Comparison of ENCODE assay signal across 2 cellular contexts in genomic region chr10:80457554-80458262, GRCh38.
TF ChIP-seq lines count a peak whose summit lies in the region.

No MANE protein-coding gene starts in this region.

TF ChIP-seq in A549, 52 proteins besides CTCF, POLR2A, EP300 and RAD21:
- no peak for TF ChIP-seq CEBPB (IDR thresholded peaks at IDR 0.05)
- TF ChIP-seq EHMT2 (IDR thresholded peaks at IDR 0.05; ENCODE audit: low read depth) = no peak
- TF ChIP-seq ZNF302 (CRISPR knock-in tag; IDR thresholded peaks at IDR 0.05) = no peak
- no peak for TF ChIP-seq USF2 (IDR thresholded peaks at IDR 0.05)
- TF ChIP-seq RNF2 (IDR thresholded peaks at IDR 0.05; ENCODE audit: borderline replicate concordance, low read depth) = no peak
- no peak for TF ChIP-seq MAFK (IDR thresholded peaks at IDR 0.05; ENCODE audit: partially characterized antibody)
- TF ChIP-seq HES2 (IDR thresholded peaks at IDR 0.05) = no peak
- TF ChIP-seq GATA3 (IDR thresholded peaks at IDR 0.05; ENCODE audit: borderline replicate concordance) = no peak
- TF ChIP-seq BHLHE40 (IDR thresholded peaks at IDR 0.05; ENCODE audit: low read depth, low read length) = no peak
- no peak for TF ChIP-seq EHF (CRISPR knock-in tag; IDR thresholded peaks at IDR 0.05)
- no peak for TF ChIP-seq TP53 (CRISPR knock-in tag; IDR thresholded peaks at IDR 0.05)
- no peak for TF ChIP-seq NFE2L2 (conservative IDR thresholded peaks at IDR 0.05; ENCODE audit: low read length)
- TF ChIP-seq SREBF2 (IDR thresholded peaks at IDR 0.05) = no peak
- TF ChIP-seq REST (IDR thresholded peaks at IDR 0.05) = no peak
- TF ChIP-seq, protein P1, sequence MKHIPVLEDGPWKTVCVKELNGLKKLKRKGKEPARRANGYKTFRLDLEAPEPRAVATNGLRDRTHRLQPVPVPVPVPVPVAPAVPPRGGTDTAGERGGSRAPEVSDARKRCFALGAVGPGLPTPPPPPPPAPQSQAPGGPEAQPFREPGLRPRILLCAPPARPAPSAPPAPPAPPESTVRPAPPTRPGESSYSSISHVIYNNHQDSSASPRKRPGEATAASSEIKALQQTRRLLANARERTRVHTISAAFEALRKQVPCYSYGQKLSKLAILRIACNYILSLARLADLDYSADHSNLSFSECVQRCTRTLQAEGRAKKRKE (CRISPR knock-in tag; IDR thresholded peaks at IDR 0.05; ENCODE audit: low read depth) = no peak
- TF ChIP-seq HMGXB4 (CRISPR knock-in tag; IDR thresholded peaks at IDR 0.05; ENCODE audit: borderline replicate concordance) = no peak
- TF ChIP-seq BCL3 (IDR thresholded peaks at IDR 0.05) = no peak
- TF ChIP-seq RCOR1 (IDR thresholded peaks at IDR 0.05; ENCODE audit: low read depth, low read length) = no peak
- no peak for TF ChIP-seq ZC3H11A (IDR thresholded peaks at IDR 0.05)
- no peak for TF ChIP-seq HOXA7 (CRISPR knock-in tag; IDR thresholded peaks at IDR 0.05)

TF ChIP-seq in GM12878, 131 proteins besides CTCF, POLR2A, EP300 and RAD21:
- TF ChIP-seq BHLHE40 (IDR thresholded peaks at IDR 0.05; ENCODE audit: borderline replicate concordance in 1 of 2, low read depth in 2 of 2, low read length in 1 of 2) (peak in 1 of 2 experiments; percentile 4; a peak in 1 of 4 replicates), NR2C2 (IDR thresholded peaks at IDR 0.05; ENCODE audit: borderline replicate concordance, control insufficient read depth, insufficient read length, low read depth) (no peak), IKZF1 (conservative IDR thresholded peaks at IDR 0.05) (peak; percentile 28; the same call in 1 of the 2 replicates), TBL1XR1 (IDR thresholded peaks at IDR 0.05; ENCODE audit: low read depth, low read length) (no peak), TARDBP (IDR thresholded peaks at IDR 0.05; ENCODE audit: borderline replicate concordance) (no peak), NR2F1 (conservative IDR thresholded peaks at IDR 0.05) (no peak), JUNB (IDR thresholded peaks at IDR 0.05) (no peak), ZBTB33 (IDR thresholded peaks at IDR 0.05) (peak; percentile 16; the same call in 1 of the 2 replicates)
